Comparison of ENCODE assay signal across 1 cellular context in the genomic region with DNA sequence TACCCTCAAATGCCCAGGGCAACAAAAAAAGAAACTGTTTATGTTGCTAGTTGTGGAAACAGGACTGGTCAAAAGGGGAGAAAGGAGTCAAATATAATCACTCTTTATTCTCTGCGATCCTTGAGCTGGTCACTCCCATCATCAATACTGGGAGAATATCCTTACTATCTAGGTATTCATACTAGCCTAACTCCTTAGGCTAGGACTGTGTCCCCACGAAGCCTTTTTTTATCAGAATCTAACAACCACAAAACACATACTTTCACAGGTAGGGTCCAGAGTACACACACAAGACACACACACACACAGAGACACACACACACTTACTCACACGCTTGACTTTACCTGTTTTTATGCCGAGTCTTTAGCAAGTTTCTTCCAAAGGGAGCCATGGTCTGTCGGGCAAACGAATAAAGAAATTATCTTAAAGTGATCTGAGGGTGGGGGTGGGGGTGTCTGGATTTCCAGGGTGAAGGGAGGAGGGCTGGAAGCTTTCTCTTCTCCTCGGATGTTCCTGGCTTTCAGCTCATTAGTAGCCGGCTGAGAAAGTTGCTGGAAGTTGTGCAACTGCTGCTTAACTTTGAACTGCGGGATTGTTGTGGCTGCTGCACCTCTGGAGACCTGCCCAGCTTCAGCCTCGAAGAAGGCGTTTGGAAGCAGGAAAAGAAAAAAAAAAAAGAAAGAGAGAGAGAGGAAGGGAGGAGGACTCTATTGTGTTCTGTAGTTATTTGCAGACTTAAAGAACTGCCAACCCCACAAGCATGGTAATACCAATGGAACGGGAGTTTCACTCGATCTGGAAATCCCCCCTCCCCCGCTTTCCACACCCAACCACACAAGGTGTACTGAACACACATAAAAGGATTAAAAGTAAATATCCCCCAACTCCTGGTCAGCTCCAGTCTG.
A peak's percentile ranks its signal among the peaks of the same experiment; 100 is the strongest.
TF ChIP-seq lines count a peak whose summit lies in the region.

A gene (minus strand): TSS at position 600 of the 906 bp plus-strand sequence. CDS start 208 bp downstream, at position 392.

TF ChIP-seq in A549, 52 proteins besides CTCF, POLR2A, EP300 and RAD21 (continued from another document):
- TF ChIP-seq, protein P1, sequence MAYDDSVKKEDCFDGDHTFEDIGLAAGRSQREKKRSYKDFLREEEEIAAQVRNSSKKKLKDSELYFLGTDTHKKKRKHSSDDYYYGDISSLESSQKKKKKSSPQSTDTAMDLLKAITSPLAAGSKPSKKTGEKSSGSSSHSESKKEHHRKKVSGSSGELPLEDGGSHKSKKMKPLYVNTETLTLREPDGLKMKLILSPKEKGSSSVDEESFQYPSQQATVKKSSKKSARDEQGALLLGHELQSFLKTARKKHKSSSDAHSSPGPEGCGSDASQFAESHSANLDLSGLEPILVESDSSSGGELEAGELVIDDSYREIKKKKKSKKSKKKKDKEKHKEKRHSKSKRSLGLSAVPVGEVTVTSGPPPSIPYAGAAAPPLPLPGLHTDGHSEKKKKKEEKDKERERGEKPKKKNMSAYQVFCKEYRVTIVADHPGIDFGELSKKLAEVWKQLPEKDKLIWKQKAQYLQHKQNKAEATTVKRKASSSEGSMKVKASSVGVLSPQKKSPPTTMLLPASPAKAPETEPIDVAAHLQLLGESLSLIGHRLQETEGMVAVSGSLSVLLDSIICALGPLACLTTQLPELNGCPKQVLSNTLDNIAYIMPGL (CRISPR knock-in tag; IDR thresholded peaks at IDR 0.05; ENCODE audit: borderline replicate concordance) = no peak
- TF ChIP-seq GATA3 (IDR thresholded peaks at IDR 0.05; ENCODE audit: borderline replicate concordance) (no peak; the same call in 1 of the 2 replicates), ZNF302 (CRISPR knock-in tag; IDR thresholded peaks at IDR 0.05) (no peak), ZC3H11A (IDR thresholded peaks at IDR 0.05) (no peak), CEBPB (IDR thresholded peaks at IDR 0.05) (peak; percentile 82 to 88), HOXB13 (CRISPR knock-in tag; IDR thresholded peaks at IDR 0.05; ENCODE audit: low read depth) (no peak), TFCP2L1 (CRISPR knock-in tag; IDR thresholded peaks at IDR 0.05) (no peak), EHMT2 (IDR thresholded peaks at IDR 0.05; ENCODE audit: low read depth) (no peak), TP53 (CRISPR knock-in tag; IDR thresholded peaks at IDR 0.05) (no peak), CBX2 (IDR thresholded peaks at IDR 0.05; ENCODE audit: borderline replicate concordance, low read depth) (no peak)
- TF ChIP-seq, protein P2, sequence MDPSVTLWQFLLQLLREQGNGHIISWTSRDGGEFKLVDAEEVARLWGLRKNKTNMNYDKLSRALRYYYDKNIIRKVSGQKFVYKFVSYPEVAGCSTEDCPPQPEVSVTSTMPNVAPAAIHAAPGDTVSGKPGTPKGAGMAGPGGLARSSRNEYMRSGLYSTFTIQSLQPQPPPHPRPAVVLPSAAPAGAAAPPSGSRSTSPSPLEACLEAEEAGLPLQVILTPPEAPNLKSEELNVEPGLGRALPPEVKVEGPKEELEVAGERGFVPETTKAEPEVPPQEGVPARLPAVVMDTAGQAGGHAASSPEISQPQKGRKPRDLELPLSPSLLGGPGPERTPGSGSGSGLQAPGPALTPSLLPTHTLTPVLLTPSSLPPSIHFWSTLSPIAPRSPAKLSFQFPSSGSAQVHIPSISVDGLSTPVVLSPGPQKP (IDR thresholded peaks at IDR 0.05; ENCODE audit: low read depth, low read length) = no peak
